ENCODE assay signal across 14 cellular contexts in genomic region chr6:26024651-26025046, GRCh38.
A peak's percentile ranks its signal among the peaks of the same experiment; 100 is the strongest.
DNase-seq lines count a peak whose midpoint lies in the region; ATAC-seq and TF ChIP-seq lines count a peak whose summit lies in the region.
"Had no signal": no experiment of that assay in that cellular context is flagged by ENCODE, and none has a peak within 500 bp of the region (broad histone marks: within the 10 kb centered on the region; RNA-seq: fewer than 3 reads in every experiment).

No MANE protein-coding gene starts in this region.

- peaks cover 1% of the 10 kb centered on the region for H3K9me3 Mint-ChIP-seq in activated CD4-positive, alpha-beta T cell treated with anti-CD3 and anti-CD28 coated beads, Interleukin-2, amount 10 ng/mL, durations not matched to agents 7 days and 5 days
- H3K9me3 Mint-ChIP-seq in endothelial cell (ENCODE audit: unreplicated experiment): no peaks in the 10 kb centered on the region
- H3K9me3 Mint-ChIP-seq: dendritic cell treated with granulocyte-macrophage colony-stimulating factor and Interleukin-4, amounts not matched to agents 40 ng/mL and 50 ng/mL, for 4 days had no signal

- intact Hi-C loops in sigmoid colon (cut with DNase I): loop anchor here (5.0 to 10.0 kb wide), 5 partner anchors 183 to 1810 kb away; partner anchors contain the start of gene HMGN4

- no peak for TF ChIP-seq EP300 in sigmoid colon (IDR thresholded peaks at IDR 0.05)

- H3K4me3 ChIP-seq in RWPE2 (ENCODE audit: severe bottlenecking) (no peak overlapping the region), sigmoid colon (no peak overlapping the region), BE2C (ENCODE audit: low read depth, low read length) (no peak overlapping the region)
- H3K4me3 ChIP-seq: HAP-1, suprapubic skin had no signal

- H3K36me3 ChIP-seq in RWPE2 (ENCODE audit: low read depth) (no peaks in the 10 kb centered on the region), sigmoid colon (no peaks in the 10 kb centered on the region), BE2C (no peaks in the 10 kb centered on the region)
- H3K36me3 ChIP-seq: HAP-1, suprapubic skin had no signal

- H3K4me1 Mint-ChIP-seq in activated CD4-positive, alpha-beta T cell treated with anti-CD3 and anti-CD28 coated beads, Interleukin-2, amount 10 ng/mL, durations not matched to agents 7 days and 5 days: peaks cover 79% of the 10 kb centered on the region
- H3K4me1 Mint-ChIP-seq in endothelial cell (ENCODE audit: unreplicated experiment): peaks cover 22% of the 10 kb centered on the region

- no peak for TF ChIP-seq POLR2A in sigmoid colon (IDR thresholded peaks at IDR 0.05)

- H3K4me3 Mint-ChIP-seq in activated CD4-positive, alpha-beta T cell treated with anti-CD3 and anti-CD28 coated beads, Interleukin-2, amount 10 ng/mL, durations not matched to agents 7 days and 5 days: peak overlapping the region; percentile 29
- no peak overlapping the region for H3K4me3 Mint-ChIP-seq in endothelial cell (ENCODE audit: unreplicated experiment)
- H3K4me3 Mint-ChIP-seq: dendritic cell treated with granulocyte-macrophage colony-stimulating factor and Interleukin-4, amounts not matched to agents 40 ng/mL and 50 ng/mL, for 4 days had no signal

- WGBS in sigmoid colon, 2 donors: 94 to 97% methylated on average over 3 of the region's 3 CpGs

- H3K27ac Mint-ChIP-seq in activated CD4-positive, alpha-beta T cell treated with anti-CD3 and anti-CD28 coated beads, Interleukin-2, amount 10 ng/mL, durations not matched to agents 7 days and 5 days: peak overlapping the region; percentile 100
- peak overlapping the region; percentile 85 for H3K27ac Mint-ChIP-seq in endothelial cell (ENCODE audit: unreplicated experiment)
- H3K27ac Mint-ChIP-seq: dendritic cell treated with granulocyte-macrophage colony-stimulating factor and Interleukin-4, amounts not matched to agents 40 ng/mL and 50 ng/mL, for 4 days had no signal

- H3K9me3 ChIP-seq in RWPE2 (ENCODE audit: severe bottlenecking) (no peaks in the 10 kb centered on the region), sigmoid colon (no peaks in the 10 kb centered on the region), BE2C (no peaks in the 10 kb centered on the region)
- H3K9me3 ChIP-seq: HAP-1, suprapubic skin had no signal

- H3K27ac ChIP-seq in RWPE2 (ENCODE audit: poor library complexity, severe bottlenecking): peak overlapping the region; percentile 94
- peak overlapping the region; percentile 90 to 99 (median 95) for H3K27ac ChIP-seq in sigmoid colon
- H3K27ac ChIP-seq: suprapubic skin had no signal

- H3K4me1 ChIP-seq in RWPE2 (ENCODE audit: insufficient read depth, poor library complexity, severe bottlenecking) (peaks cover 22% of the 10 kb centered on the region), sigmoid colon (peaks cover 0 to 37% (median 19%) of the 10 kb centered on the region in 4 donors), BE2C (peaks cover 16% of the 10 kb centered on the region)

- H3K36me3 Mint-ChIP-seq in activated CD4-positive, alpha-beta T cell treated with anti-CD3 and anti-CD28 coated beads, Interleukin-2, amount 10 ng/mL, durations not matched to agents 7 days and 5 days (ENCODE audit: low read depth): peaks cover 3% of the 10 kb centered on the region
- peaks cover 4% of the 10 kb centered on the region for H3K36me3 Mint-ChIP-seq in endothelial cell (ENCODE audit: low read depth, unreplicated experiment)

- POLR2A ChIA-PET in activated CD4-positive, alpha-beta T cell treated with anti-CD3 and anti-CD28 coated beads, Interleukin-2, amount 10 ng/mL, durations not matched to agents 7 days and 5 days (lab: Charles Lee): interaction anchor here (0.6 to 11.7 kb wide), 5 partner anchors 8 to 1865 kb away, joined by 3 to 504 read pairs (median 3); a partner anchor contains a TSS

- TF ChIP-seq CTCF in RWPE2 (IDR thresholded peaks at IDR 0.05; ENCODE audit: poor library complexity, severe bottlenecking): no peak
- TF ChIP-seq CTCF in endothelial cell (IDR thresholded peaks at IDR 0.05; ENCODE audit: unreplicated experiment): no peak
- no peak for TF ChIP-seq CTCF in sigmoid colon (IDR thresholded peaks at IDR 0.05)
- no peak for TF ChIP-seq CTCF in BE2C (IDR thresholded peaks at IDR 0.05; ENCODE audit: low read depth, low read length)

- no peak for DNase-seq in activated CD4-positive, alpha-beta T cell treated with anti-CD3 and anti-CD28 coated beads, Interleukin-2, amount 10 ng/mL, durations not matched to agents 7 days and 5 days
- no peak for DNase-seq in activated CD4-positive, alpha-beta T cell treated with anti-CD3 and anti-CD28 coated beads, Interleukin-2, amount 50 U/mL, for 48 hours
- DNase-seq in RWPE2 (ENCODE audit: low spot score) (no peak), endothelial cell (ENCODE audit: low spot score) (no peak), sigmoid colon (no peak), BE2C (no peak), ecto neural progenitor cell (ENCODE audit: low spot score) (no peak)
- DNase-seq: GF-D8, hippocampal formation, NCI-H774 had no signal

- no peak for ATAC-seq in RWPE2 (ENCODE audit: low read depth)
- ATAC-seq in GM18498 (IDR thresholded peaks at IDR 0.05; ENCODE audit: unreplicated experiment): no peak

- H3K27me3 Mint-ChIP-seq in activated CD4-positive, alpha-beta T cell treated with anti-CD3 and anti-CD28 coated beads, Interleukin-2, amount 10 ng/mL, durations not matched to agents 7 days and 5 days: peaks cover 3% of the 10 kb centered on the region
- H3K27me3 Mint-ChIP-seq in endothelial cell (ENCODE audit: unreplicated experiment): peaks cover 10% of the 10 kb centered on the region
- H3K27me3 Mint-ChIP-seq: dendritic cell treated with granulocyte-macrophage colony-stimulating factor and Interleukin-4, amounts not matched to agents 40 ng/mL and 50 ng/mL, for 4 days had no signal

- H3K27me3 ChIP-seq in RWPE2 (ENCODE audit: insufficient read depth, poor library complexity, severe bottlenecking): no peaks in the 10 kb centered on the region
- H3K27me3 ChIP-seq in sigmoid colon: no peaks in the 10 kb centered on the region
- H3K27me3 ChIP-seq in BE2C: no peaks in the 10 kb centered on the region
- H3K27me3 ChIP-seq: suprapubic skin had no signal

- CTCF ChIA-PET in activated CD4-positive, alpha-beta T cell treated with anti-CD3 and anti-CD28 coated beads, Interleukin-2, amount 10 ng/mL, durations not matched to agents 7 days and 5 days (lab: Charles Lee): interaction anchor here (2.1 to 11.3 kb wide), 4 partner anchors 11 to 99 kb away, joined by 9 to 121 read pairs (median 16); a partner anchor contains a TSS
